9 cellular contexts compared by ENCODE assay signal in the genomic region with DNA sequence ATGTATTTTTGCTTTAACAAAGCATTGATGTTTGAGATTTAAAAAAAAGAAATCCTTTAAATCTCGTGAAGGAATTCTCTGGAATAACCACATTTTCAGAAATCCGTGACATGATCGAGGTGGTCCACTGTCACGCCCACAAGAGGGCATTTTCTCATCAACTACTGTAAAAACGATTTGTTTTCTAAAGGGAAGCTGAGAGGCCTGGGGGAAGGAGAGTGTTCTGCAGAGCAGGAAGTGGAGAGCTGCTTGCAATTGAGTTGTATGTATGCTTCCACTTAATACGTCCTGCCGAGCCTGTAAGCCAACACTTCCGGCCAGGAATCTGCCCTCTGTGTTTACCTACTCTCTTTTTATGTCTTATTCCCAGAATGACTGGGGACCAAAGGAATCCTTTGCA. TPM values are rescaled to one million over a fixed set of nuclear protein-coding genes. Genes with fewer than 3 reads are reported as not detected.
A peak's percentile ranks its signal among the peaks of the same experiment; 100 is the strongest.
DNase-seq lines count a peak whose midpoint lies in the region; ATAC-seq lines count a peak whose summit lies in the region.
"Had no signal": no experiment of that assay in that cellular context is flagged by ENCODE, and none has a peak within 500 bp of the region (broad histone marks: within the 10 kb centered on the region; RNA-seq: fewer than 3 reads in every experiment).

No MANE protein-coding gene starts in this region.

- H3K4me1 Mint-ChIP-seq in activated CD4-positive, alpha-beta memory T cell treated with anti-CD3 and anti-CD28 coated beads, Interleukin-2, amount 10 ng/mL, durations not matched to agents 7 days and 5 days, result no peaks in the 10 kb centered on the region

- ATAC-seq in GM21360 (IDR thresholded peaks at IDR 0.05; ENCODE audit: unreplicated experiment), result peak; percentile 74
- peak; percentile 47 for ATAC-seq in HG03571 (IDR thresholded peaks at IDR 0.05; ENCODE audit: unreplicated experiment)

- no peaks in the 10 kb centered on the region for H3K36me3 Mint-ChIP-seq in activated CD4-positive, alpha-beta memory T cell treated with anti-CD3 and anti-CD28 coated beads, Interleukin-2, amount 10 ng/mL, durations not matched to agents 7 days and 5 days (ENCODE audit: low read depth)

- CTCF ChIA-PET in activated CD4-positive, alpha-beta memory T cell treated with anti-CD3 and anti-CD28 coated beads, Interleukin-2, amount 10 ng/mL, durations not matched to agents 7 days and 5 days (lab: Charles Lee), result no interaction called here

- peak; percentile 48 for DNase-seq in DMS114 treated with DMSO at 0.1 percent for 48 hours (lab: John Stamatoyannopoulos, UW; ENCODE audit: unreplicated experiment)
- DNase-seq in NOMO-1 treated with dmso at 0.1 percent for 144 hours (lab: John Stamatoyannopoulos, UW; ENCODE audit: unreplicated experiment), result peak; percentile 62
- peak; percentile 34 to 78 for DNase-seq in dermis microvascular lymphatic vessel endothelial cell (ENCODE audit: low read depth in 2 of 2)
- peak; percentile 76 for DNase-seq in medulla oblongata (ENCODE audit: extremely low spot score)
- DNase-seq in effector CD4-positive, alpha-beta T cell, result no peak
- no peak for DNase-seq in activated CD4-positive, alpha-beta memory T cell treated with anti-CD3 and anti-CD28 coated beads, Interleukin-2, amount 10 ng/mL, durations not matched to agents 7 days and 5 days

- no peaks in the 10 kb centered on the region for H3K9me3 Mint-ChIP-seq in activated CD4-positive, alpha-beta memory T cell treated with anti-CD3 and anti-CD28 coated beads, Interleukin-2, amount 10 ng/mL, durations not matched to agents 7 days and 5 days
- H3K9me3 Mint-ChIP-seq: T-helper 1 cell treated with Interleukin-12 subunit alpha and Interleukin-12 subunit beta and Interleukin-4 antibody, amounts not matched to agents 30 μg/mL and 1 μg/mL, for 36 hours had no signal

- POLR2A ChIA-PET in activated CD4-positive, alpha-beta memory T cell treated with anti-CD3 and anti-CD28 coated beads, Interleukin-2, amount 10 ng/mL, durations not matched to agents 7 days and 5 days (lab: Charles Lee), result no interaction called here

- H3K27ac Mint-ChIP-seq in activated CD4-positive, alpha-beta memory T cell treated with anti-CD3 and anti-CD28 coated beads, Interleukin-2, amount 10 ng/mL, durations not matched to agents 7 days and 5 days, result no peak overlapping the region
- H3K27ac Mint-ChIP-seq: T-helper 1 cell treated with Interleukin-12 subunit alpha and Interleukin-12 subunit beta and Interleukin-4 antibody, amounts not matched to agents 30 μg/mL and 1 μg/mL, for 36 hours had no signal

- no peak overlapping the region for H3K4me3 Mint-ChIP-seq in activated CD4-positive, alpha-beta memory T cell treated with anti-CD3 and anti-CD28 coated beads, Interleukin-2, amount 10 ng/mL, durations not matched to agents 7 days and 5 days
- H3K4me3 Mint-ChIP-seq: T-helper 1 cell treated with Interleukin-12 subunit alpha and Interleukin-12 subunit beta and Interleukin-4 antibody, amounts not matched to agents 30 μg/mL and 1 μg/mL, for 36 hours had no signal

- peaks cover 9% of the 10 kb centered on the region for H3K27me3 Mint-ChIP-seq in activated CD4-positive, alpha-beta memory T cell treated with anti-CD3 and anti-CD28 coated beads, Interleukin-2, amount 10 ng/mL, durations not matched to agents 7 days and 5 days

RNA-seq across cellular contexts. Expression of a gene that starts 19.4 kb away (rescaled TPM):
- total RNA-seq in dermis microvascular lymphatic vessel endothelial cell, result 2.2 and 5.1 TPM in 2 replicates
- under 1 TPM; 0.10 to 0.33 TPM for total RNA-seq in activated CD4-positive, alpha-beta memory T cell treated with anti-CD3 and anti-CD28 coated beads, Interleukin-2, amount 10 ng/mL, durations not matched to agents 7 days and 5 days

Comparison
In these comparisons a context has a peak if more than half of its experiments do, and no peak if none do; other contexts are left out.
1. DNase-seq: peak in DMS114 treated with DMSO at 0.1 percent for 48 hours (single experiment), NOMO-1 treated with dmso at 0.1 percent for 144 hours (single experiment), dermis microvascular lymphatic vessel endothelial cell (2 of 2) and medulla oblongata (single experiment); none in effector CD4-positive, alpha-beta T cell (single experiment) and activated CD4-positive, alpha-beta memory T cell treated with anti-CD3 and anti-CD28 coated beads, Interleukin-2, amount 10 ng/mL, durations not matched to agents 7 days and 5 days (single experiment).